In genomic region chr19:3608079-3608641, GRCh38 we compare ENCODE assay signal across 1 cellular context.
TF ChIP-seq lines count a peak whose summit lies in the region.

No MANE protein-coding gene starts in this region.

TF ChIP-seq in K562, 482 proteins besides CTCF, POLR2A, EP300 and RAD21 (continued from another document and continues in another):
- TF ChIP-seq, protein P1, sequence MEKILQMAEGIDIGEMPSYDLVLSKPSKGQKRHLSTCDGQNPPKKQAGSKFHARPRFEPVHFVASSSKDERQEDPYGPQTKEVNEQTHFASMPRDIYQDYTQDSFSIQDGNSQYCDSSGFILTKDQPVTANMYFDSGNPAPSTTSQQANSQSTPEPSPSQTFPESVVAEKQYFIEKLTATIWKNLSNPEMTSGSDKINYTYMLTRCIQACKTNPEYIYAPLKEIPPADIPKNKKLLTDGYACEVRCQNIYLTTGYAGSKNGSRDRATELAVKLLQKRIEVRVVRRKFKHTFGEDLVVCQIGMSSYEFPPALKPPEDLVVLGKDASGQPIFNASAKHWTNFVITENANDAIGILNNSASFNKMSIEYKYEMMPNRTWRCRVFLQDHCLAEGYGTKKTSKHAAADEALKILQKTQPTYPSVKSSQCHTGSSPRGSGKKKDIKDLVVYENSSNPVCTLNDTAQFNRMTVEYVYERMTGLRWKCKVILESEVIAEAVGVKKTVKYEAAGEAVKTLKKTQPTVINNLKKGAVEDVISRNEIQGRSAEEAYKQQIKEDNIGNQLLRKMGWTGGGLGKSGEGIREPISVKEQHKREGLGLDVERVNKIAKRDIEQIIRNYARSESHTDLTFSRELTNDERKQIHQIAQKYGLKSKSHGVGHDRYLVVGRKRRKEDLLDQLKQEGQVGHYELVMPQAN (IDR thresholded peaks at IDR 0.05; ENCODE audit: borderline replicate concordance): no peak
- TF ChIP-seq CCNT2 (IDR thresholded peaks at IDR 0.05; ENCODE audit: borderline replicate concordance, extremely low read depth, insufficient read length, low read depth, low read length): no peak
- TF ChIP-seq HMGXB4 (CRISPR knock-in tag; IDR thresholded peaks at IDR 0.05): no peak
- TF ChIP-seq KDM4B (IDR thresholded peaks at IDR 0.05; ENCODE audit: borderline replicate concordance in 2 of 2, low read depth in 1 of 2): no peak
- TF ChIP-seq PHTF2 (CRISPR knock-in tag; IDR thresholded peaks at IDR 0.05): no peak
- no peak for TF ChIP-seq ZBED1 (IDR thresholded peaks at IDR 0.05)
- no peak for TF ChIP-seq BRCA1 (IDR thresholded peaks at IDR 0.05)
- no peak for TF ChIP-seq BRCA1 (CRISPR knock-in tag; IDR thresholded peaks at IDR 0.05)
- no peak for TF ChIP-seq ZNF146 (CRISPR knock-in tag; IDR thresholded peaks at IDR 0.05; ENCODE audit: unreplicated experiment)
- TF ChIP-seq MCM3 (IDR thresholded peaks at IDR 0.05): no peak
- peak; percentile 9 for TF ChIP-seq HMGN3 (IDR thresholded peaks at IDR 0.05; ENCODE audit: borderline replicate concordance, extremely low read depth, insufficient read length, low read depth, low read length)
- peak; percentile 53 to 57; a peak in 2 of 4 replicates for TF ChIP-seq MAZ (CRISPR knock-in tag; conservative IDR thresholded peaks at IDR 0.05 in 1 of 2, IDR thresholded peaks at IDR 0.05 in 1 of 2)
- TF ChIP-seq LEF1 (IDR thresholded peaks at IDR 0.05): peak; percentile 48; the same call in 1 of the 2 replicates
- no peak for TF ChIP-seq ATF1 (CRISPR knock-in tag; IDR thresholded peaks at IDR 0.05)
- TF ChIP-seq ATF1 (tag; IDR thresholded peaks at IDR 0.05): peak; percentile 41; the same call in 1 of the 2 replicates
- no peak for TF ChIP-seq HOXB6 (CRISPR knock-in tag; IDR thresholded peaks at IDR 0.05; ENCODE audit: borderline replicate concordance)
- TF ChIP-seq ZNF668 (CRISPR knock-in tag; IDR thresholded peaks at IDR 0.05): no peak
- TF ChIP-seq, protein P2, sequence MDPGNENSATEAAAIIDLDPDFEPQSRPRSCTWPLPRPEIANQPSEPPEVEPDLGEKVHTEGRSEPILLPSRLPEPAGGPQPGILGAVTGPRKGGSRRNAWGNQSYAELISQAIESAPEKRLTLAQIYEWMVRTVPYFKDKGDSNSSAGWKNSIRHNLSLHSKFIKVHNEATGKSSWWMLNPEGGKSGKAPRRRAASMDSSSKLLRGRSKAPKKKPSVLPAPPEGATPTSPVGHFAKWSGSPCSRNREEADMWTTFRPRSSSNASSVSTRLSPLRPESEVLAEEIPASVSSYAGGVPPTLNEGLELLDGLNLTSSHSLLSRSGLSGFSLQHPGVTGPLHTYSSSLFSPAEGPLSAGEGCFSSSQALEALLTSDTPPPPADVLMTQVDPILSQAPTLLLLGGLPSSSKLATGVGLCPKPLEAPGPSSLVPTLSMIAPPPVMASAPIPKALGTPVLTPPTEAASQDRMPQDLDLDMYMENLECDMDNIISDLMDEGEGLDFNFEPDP (CRISPR knock-in tag; IDR thresholded peaks at IDR 0.05): no peak
- TF ChIP-seq SRSF1 (IDR thresholded peaks at IDR 0.05; ENCODE audit: low read depth, low read length): no peak
- TF ChIP-seq KAT7 (CRISPR knock-in tag; IDR thresholded peaks at IDR 0.05; ENCODE audit: borderline replicate concordance): no peak
- peak; percentile 68 for TF ChIP-seq POLR2B (IDR thresholded peaks at IDR 0.05; ENCODE audit: low read depth, partially characterized antibody)
- no peak for TF ChIP-seq PRMT5 (CRISPR knock-in tag; IDR thresholded peaks at IDR 0.05)
- TF ChIP-seq, protein P3, sequence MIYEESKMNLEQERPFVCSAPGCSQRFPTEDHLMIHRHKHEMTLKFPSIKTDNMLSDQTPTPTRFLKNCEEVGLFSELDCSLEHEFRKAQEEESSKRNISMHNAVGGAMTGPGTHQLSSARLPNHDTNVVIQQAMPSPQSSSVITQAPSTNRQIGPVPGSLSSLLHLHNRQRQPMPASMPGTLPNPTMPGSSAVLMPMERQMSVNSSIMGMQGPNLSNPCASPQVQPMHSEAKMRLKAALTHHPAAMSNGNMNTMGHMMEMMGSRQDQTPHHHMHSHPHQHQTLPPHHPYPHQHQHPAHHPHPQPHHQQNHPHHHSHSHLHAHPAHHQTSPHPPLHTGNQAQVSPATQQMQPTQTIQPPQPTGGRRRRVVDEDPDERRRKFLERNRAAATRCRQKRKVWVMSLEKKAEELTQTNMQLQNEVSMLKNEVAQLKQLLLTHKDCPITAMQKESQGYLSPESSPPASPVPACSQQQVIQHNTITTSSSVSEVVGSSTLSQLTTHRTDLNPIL (CRISPR knock-in tag; IDR thresholded peaks at IDR 0.05): no peak
- TF ChIP-seq CBFA2T3 (IDR thresholded peaks at IDR 0.05): peak; percentile 54
- TF ChIP-seq FOXK2 (conservative IDR thresholded peaks at IDR 0.05 in 1 of 2, IDR thresholded peaks at IDR 0.05 in 1 of 2; ENCODE audit: low read depth in 2 of 2): no peak
- no peak for TF ChIP-seq POLR2G (IDR thresholded peaks at IDR 0.05; ENCODE audit: low read depth, low read length)
- TF ChIP-seq, protein P4, sequence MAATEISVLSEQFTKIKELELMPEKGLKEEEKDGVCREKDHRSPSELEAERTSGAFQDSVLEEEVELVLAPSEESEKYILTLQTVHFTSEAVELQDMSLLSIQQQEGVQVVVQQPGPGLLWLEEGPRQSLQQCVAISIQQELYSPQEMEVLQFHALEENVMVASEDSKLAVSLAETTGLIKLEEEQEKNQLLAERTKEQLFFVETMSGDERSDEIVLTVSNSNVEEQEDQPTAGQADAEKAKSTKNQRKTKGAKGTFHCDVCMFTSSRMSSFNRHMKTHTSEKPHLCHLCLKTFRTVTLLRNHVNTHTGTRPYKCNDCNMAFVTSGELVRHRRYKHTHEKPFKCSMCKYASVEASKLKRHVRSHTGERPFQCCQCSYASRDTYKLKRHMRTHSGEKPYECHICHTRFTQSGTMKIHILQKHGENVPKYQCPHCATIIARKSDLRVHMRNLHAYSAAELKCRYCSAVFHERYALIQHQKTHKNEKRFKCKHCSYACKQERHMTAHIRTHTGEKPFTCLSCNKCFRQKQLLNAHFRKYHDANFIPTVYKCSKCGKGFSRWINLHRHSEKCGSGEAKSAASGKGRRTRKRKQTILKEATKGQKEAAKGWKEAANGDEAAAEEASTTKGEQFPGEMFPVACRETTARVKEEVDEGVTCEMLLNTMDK (IDR thresholded peaks at IDR 0.05; ENCODE audit: borderline replicate concordance, insufficient read depth, low read depth, low read length, poor library complexity, severe bottlenecking): no peak
- TF ChIP-seq HDAC3 (IDR thresholded peaks at IDR 0.05; ENCODE audit: borderline replicate concordance, partially characterized antibody): no peak
- TF ChIP-seq ZEB2 (IDR thresholded peaks at IDR 0.05): no peak
- peak; percentile 41; the same call in 1 of the 2 replicates for TF ChIP-seq ZNF175 (CRISPR knock-in tag; IDR thresholded peaks at IDR 0.05; ENCODE audit: low read depth)
- no peak for TF ChIP-seq KLF13 (tag; IDR thresholded peaks at IDR 0.05; ENCODE audit: borderline replicate concordance, low read depth)
- TF ChIP-seq NR2F6 (CRISPR knock-in tag; IDR thresholded peaks at IDR 0.05): no peak
- TF ChIP-seq RFX1 (IDR thresholded peaks at IDR 0.05): no peak
- TF ChIP-seq CREB3L1 (IDR thresholded peaks at IDR 0.05; ENCODE audit: borderline replicate concordance, low read depth): peak; percentile 92
- TF ChIP-seq SUPT5H (IDR thresholded peaks at IDR 0.05): peak; percentile 73; the same call in 1 of the 2 replicates
- TF ChIP-seq CEBPB (tag; IDR thresholded peaks at IDR 0.05): no peak
- no peak for TF ChIP-seq NCOA4 (IDR thresholded peaks at IDR 0.05; ENCODE audit: partially characterized antibody)
- TF ChIP-seq, protein P5, sequence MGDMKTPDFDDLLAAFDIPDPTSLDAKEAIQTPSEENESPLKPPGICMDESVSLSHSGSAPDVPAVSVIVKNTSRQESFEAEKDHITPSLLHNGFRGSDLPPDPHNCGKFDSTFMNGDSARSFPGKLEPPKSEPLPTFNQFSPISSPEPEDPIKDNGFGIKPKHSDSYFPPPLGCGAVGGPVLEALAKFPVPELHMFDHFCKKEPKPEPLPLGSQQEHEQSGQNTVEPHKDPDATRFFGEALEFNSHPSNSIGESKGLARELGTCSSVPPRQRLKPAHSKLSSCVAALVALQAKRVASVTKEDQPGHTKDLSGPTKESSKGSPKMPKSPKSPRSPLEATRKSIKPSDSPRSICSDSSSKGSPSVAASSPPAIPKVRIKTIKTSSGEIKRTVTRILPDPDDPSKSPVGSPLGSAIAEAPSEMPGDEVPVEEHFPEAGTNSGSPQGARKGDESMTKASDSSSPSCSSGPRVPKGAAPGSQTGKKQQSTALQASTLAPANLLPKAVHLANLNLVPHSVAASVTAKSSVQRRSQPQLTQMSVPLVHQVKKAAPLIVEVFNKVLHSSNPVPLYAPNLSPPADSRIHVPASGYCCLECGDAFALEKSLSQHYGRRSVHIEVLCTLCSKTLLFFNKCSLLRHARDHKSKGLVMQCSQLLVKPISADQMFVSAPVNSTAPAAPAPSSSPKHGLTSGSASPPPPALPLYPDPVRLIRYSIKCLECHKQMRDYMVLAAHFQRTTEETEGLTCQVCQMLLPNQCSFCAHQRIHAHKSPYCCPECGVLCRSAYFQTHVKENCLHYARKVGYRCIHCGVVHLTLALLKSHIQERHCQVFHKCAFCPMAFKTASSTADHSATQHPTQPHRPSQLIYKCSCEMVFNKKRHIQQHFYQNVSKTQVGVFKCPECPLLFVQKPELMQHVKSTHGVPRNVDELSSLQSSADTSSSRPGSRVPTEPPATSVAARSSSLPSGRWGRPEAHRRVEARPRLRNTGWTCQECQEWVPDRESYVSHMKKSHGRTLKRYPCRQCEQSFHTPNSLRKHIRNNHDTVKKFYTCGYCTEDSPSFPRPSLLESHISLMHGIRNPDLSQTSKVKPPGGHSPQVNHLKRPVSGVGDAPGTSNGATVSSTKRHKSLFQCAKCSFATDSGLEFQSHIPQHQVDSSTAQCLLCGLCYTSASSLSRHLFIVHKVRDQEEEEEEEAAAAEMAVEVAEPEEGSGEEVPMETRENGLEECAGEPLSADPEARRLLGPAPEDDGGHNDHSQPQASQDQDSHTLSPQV (IDR thresholded peaks at IDR 0.05): peak; percentile 12; the same call in 1 of the 2 replicates
- no peak for TF ChIP-seq ZNF316 (IDR thresholded peaks at IDR 0.05)
- TF ChIP-seq SMARCA4 (IDR thresholded peaks at IDR 0.05): no peak; the same call in 1 of the 2 replicates
- peak; percentile 33; the same call in 1 of the 2 replicates for TF ChIP-seq CTBP1 (IDR thresholded peaks at IDR 0.05; ENCODE audit: borderline replicate concordance)
- TF ChIP-seq U2AF2 (optimal IDR thresholded peaks at IDR 0.05; ENCODE audit: low read depth, low read length): no peak
- peak; percentile 54; the same call in 1 of the 2 replicates for TF ChIP-seq TCF3 (CRISPR knock-in tag; IDR thresholded peaks at IDR 0.05)
- peak; percentile 33 for TF ChIP-seq RBBP5 (IDR thresholded peaks at IDR 0.05; ENCODE audit: borderline replicate concordance, insufficient read depth, low read length, poor library complexity, severe bottlenecking)
- TF ChIP-seq GATAD2A (IDR thresholded peaks at IDR 0.05): peak; percentile 51; the same call in 1 of the 2 replicates
- no peak for TF ChIP-seq ZNF586 (CRISPR knock-in tag; conservative IDR thresholded peaks at IDR 0.05)
- TF ChIP-seq TAF7 (tag; IDR thresholded peaks at IDR 0.05): 0 out of 2 replicates have a peak, but pooled peaks have one; percentile 6
- TF ChIP-seq ZNF707 (CRISPR knock-in tag; conservative IDR thresholded peaks at IDR 0.05): no peak
- TF ChIP-seq NR1H2 (CRISPR knock-in tag; IDR thresholded peaks at IDR 0.05): no peak
- TF ChIP-seq ZNF124 (CRISPR knock-in tag; IDR thresholded peaks at IDR 0.05): no peak
- no peak for TF ChIP-seq PPARD (CRISPR knock-in tag; IDR thresholded peaks at IDR 0.05)
- TF ChIP-seq ZNF583 (CRISPR knock-in tag; IDR thresholded peaks at IDR 0.05): peak; percentile 35; the same call in 1 of the 2 replicates
- no peak for TF ChIP-seq XRCC3 (IDR thresholded peaks at IDR 0.05)
- TF ChIP-seq, protein P6, sequence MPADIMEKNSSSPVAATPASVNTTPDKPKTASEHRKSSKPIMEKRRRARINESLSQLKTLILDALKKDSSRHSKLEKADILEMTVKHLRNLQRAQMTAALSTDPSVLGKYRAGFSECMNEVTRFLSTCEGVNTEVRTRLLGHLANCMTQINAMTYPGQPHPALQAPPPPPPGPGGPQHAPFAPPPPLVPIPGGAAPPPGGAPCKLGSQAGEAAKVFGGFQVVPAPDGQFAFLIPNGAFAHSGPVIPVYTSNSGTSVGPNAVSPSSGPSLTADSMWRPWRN (IDR thresholded peaks at IDR 0.05; ENCODE audit: low read depth): no peak
- peak; percentile 80 for TF ChIP-seq ETV1 (tag; conservative IDR thresholded peaks at IDR 0.05; ENCODE audit: low read depth)
- TF ChIP-seq GABPA (tag; conservative IDR thresholded peaks at IDR 0.05; ENCODE audit: low read depth): no peak
- no peak for TF ChIP-seq ZNF445 (CRISPR knock-in tag; IDR thresholded peaks at IDR 0.05; ENCODE audit: low read depth)
- TF ChIP-seq ZNF12 (CRISPR knock-in tag; IDR thresholded peaks at IDR 0.05): no peak
- TF ChIP-seq ZNF354B (CRISPR knock-in tag; IDR thresholded peaks at IDR 0.05): no peak
- no peak for TF ChIP-seq ZNF282 (CRISPR knock-in tag; IDR thresholded peaks at IDR 0.05)
- TF ChIP-seq HDAC8 (tag; IDR thresholded peaks at IDR 0.05): no peak
- no peak for TF ChIP-seq SREBF1 (IDR thresholded peaks at IDR 0.05; ENCODE audit: borderline replicate concordance, low read depth, low read length)
- no peak for TF ChIP-seq PHB2 (IDR thresholded peaks at IDR 0.05; ENCODE audit: low read depth)
- no peak for TF ChIP-seq MEF2D (tag; conservative IDR thresholded peaks at IDR 0.05; ENCODE audit: low read depth)
